In genomic region chr17:81390436-81391214, GRCh38 we compare ENCODE assay signal across 14 cellular contexts. TPM values are rescaled to one million over a fixed set of nuclear protein-coding genes. Genes with fewer than 3 reads are reported as not detected.
A peak's percentile ranks its signal among the peaks of the same experiment; 100 is the strongest.
DNase-seq lines count a peak whose midpoint lies in the region; ATAC-seq and TF ChIP-seq lines count a peak whose summit lies in the region.
"Had no signal": no experiment of that assay in that cellular context is flagged by ENCODE, and none has a peak within 500 bp of the region (broad histone marks: within the 10 kb centered on the region; RNA-seq: fewer than 3 reads in every experiment).

No MANE protein-coding gene starts in this region.

- H3K4me2 ChIP-seq in GM23338, result 0 out of 2 replicates have a peak overlapping the region, but pooled peaks have one; percentile 26
- no peak overlapping the region for H3K4me2 ChIP-seq in mesenchymal stem cell (ENCODE audit: low read length, poor library complexity, severe bottlenecking)

- peak overlapping the region in 1 of 2 experiments; percentile 87 for H3K23ac ChIP-seq in mesenchymal stem cell (ENCODE audit: low read length in 2 of 2)

- H3K27me3 ChIP-seq in GM23338 (ENCODE audit: insufficient read depth) (peaks cover 88% of the 10 kb centered on the region), mesenchymal stem cell (ENCODE audit: control insufficient read depth in 1 of 2, insufficient read depth in 1 of 2, low read length in 2 of 2) (no peaks in the 10 kb centered on the region), skeletal muscle tissue (ENCODE audit: control insufficient read depth in 3 of 3, insufficient read depth in 3 of 3, low read length in 3 of 3) (peaks cover 0 to 3% (median 0%) of the 10 kb centered on the region in 3 donors)

- H2BK15ac ChIP-seq in mesenchymal stem cell (ENCODE audit: low read depth, poor library complexity, severe bottlenecking), result peak overlapping the region; percentile 87

- H4K91ac ChIP-seq in mesenchymal stem cell (ENCODE audit: low read length), result peak overlapping the region; percentile 87

- H3K27ac ChIP-seq in GM23338 (ENCODE audit: low read depth) (no peak overlapping the region), angular gyrus (ENCODE audit: low read depth, low read length) (peak overlapping the region; percentile 63), mesenchymal stem cell (ENCODE audit: low read length, poor library complexity, severe bottlenecking) (no peak overlapping the region), skeletal muscle tissue (ENCODE audit: low read depth, low read length) (peak overlapping the region; percentile 92)

- no peak overlapping the region for H2BK5ac ChIP-seq in mesenchymal stem cell (ENCODE audit: low read depth, low read length, poor library complexity, severe bottlenecking)

- H3K79me2 ChIP-seq in GM23338 (replicated peaks; ENCODE audit: insufficient read depth), result no peaks in the 10 kb centered on the region

- 76% methylated on average over 14 of the region's 22 CpGs for WGBS in mesenchymal stem cell

- intact Hi-C loops in sciatic nerve (cut with DNase I), result no loop called here

- no peak overlapping the region for H2AFZ ChIP-seq in GM23338
- no peak overlapping the region for H2AFZ ChIP-seq in mesenchymal stem cell (ENCODE audit: low read depth, low read length)

- H3K9me2 ChIP-seq in GM23338 (ENCODE audit: insufficient read depth), result no peaks in the 10 kb centered on the region

- H2AK5ac ChIP-seq in mesenchymal stem cell (ENCODE audit: low read length, severe bottlenecking), result peak overlapping the region; percentile 84

- H3K27me3 Mint-ChIP-seq in GM23338 (ENCODE audit: insufficient read depth, low read depth, poor library complexity), result peaks cover 85% of the 10 kb centered on the region

- H3K4me1 ChIP-seq in GM23338 (ENCODE audit: insufficient read depth) (peaks cover 61% of the 10 kb centered on the region), mesenchymal stem cell (ENCODE audit: control insufficient read depth, insufficient read depth, low read depth, low read length) (peaks cover 50% of the 10 kb centered on the region), skeletal muscle tissue (ENCODE audit: control insufficient read depth in 3 of 3, insufficient read depth in 3 of 3, low read length in 3 of 3) (peaks cover 57 to 72% (median 59%) of the 10 kb centered on the region in 3 donors)

- no peaks in the 10 kb centered on the region for H3K36me3 ChIP-seq in GM23338 (ENCODE audit: insufficient read depth)
- peaks cover 0 to 11% of the 10 kb centered on the region in 2 experiments for H3K36me3 ChIP-seq in mesenchymal stem cell (ENCODE audit: control insufficient read depth in 1 of 2, insufficient read depth in 2 of 2, low read depth in 1 of 2, low read length in 2 of 2)
- peaks cover 0 to 3% (median 3%) of the 10 kb centered on the region in 3 donors for H3K36me3 ChIP-seq in skeletal muscle tissue (ENCODE audit: control insufficient read depth in 3 of 3, insufficient read depth in 3 of 3, low read length in 3 of 3)

- H3K4me3 ChIP-seq in GM23338, result no peak overlapping the region
- no peak overlapping the region for H3K4me3 ChIP-seq in mesenchymal stem cell (ENCODE audit: insufficient read depth in 1 of 2, low read depth in 1 of 2, low read length in 2 of 2)
- H3K4me3 ChIP-seq in skeletal muscle tissue (ENCODE audit: low read length in 3 of 3), result no peak overlapping the region

- peak overlapping the region; percentile 97 for H2BK120ac ChIP-seq in mesenchymal stem cell (ENCODE audit: low read depth, low read length)

- H2BK12ac ChIP-seq in mesenchymal stem cell (ENCODE audit: low read length in 2 of 2), result peak overlapping the region; percentile 96 to 99

- H3K36me3 Mint-ChIP-seq in GM23338 (ENCODE audit: low read depth), result no peaks in the 10 kb centered on the region; the same call in 2 of the 3 replicates

- H3K4me1 Mint-ChIP-seq in GM23338, result peaks cover 41% of the 10 kb centered on the region

- no peak overlapping the region for H3K27ac Mint-ChIP-seq in GM23338

- H4K20me1 ChIP-seq in GM23338 (replicated peaks; ENCODE audit: insufficient read depth), result peaks cover 10% of the 10 kb centered on the region

- peak overlapping the region; percentile 81 for H4K8ac ChIP-seq in mesenchymal stem cell (ENCODE audit: low read length)

- peak overlapping the region; percentile 94 for H3K18ac ChIP-seq in mesenchymal stem cell (ENCODE audit: low read depth in 1 of 2, low read length in 2 of 2)

- peak overlapping the region in 1 of 2 experiments; percentile 2 for H3K14ac ChIP-seq in mesenchymal stem cell (ENCODE audit: low read length in 2 of 2)

- no peak for DNase-seq in GM23338 (ENCODE audit: low spot score)
- DNase-seq in mesenchymal stem cell, result no peak
- DNase-seq in sciatic nerve (ENCODE audit: low spot score), result no peak
- no peak for DNase-seq in KBM-7
- DNase-seq in HPDE6-E6E7 (ENCODE audit: extremely low spot score), result no peak
- no peak for DNase-seq in SK-N-DZ (ENCODE audit: low spot score)
- DNase-seq: activated T-cell treated with anti-CD3 and anti-CD28 coated beads, Interleukin-2, amount 50 U/mL, for 4 hours; DMS79; NCI-H1092; NCI-H446; OCI-M1; stimulated activated CD4-positive, alpha-beta T cell treated with anti-CD3 and anti-CD28 coated beads, Interleukin-12 subunit alpha, Interleukin-12 subunit beta, amount 100 ng/mL, for 4 hours had no signal

- TF ChIP-seq CTCF in GM23338 (conservative IDR thresholded peaks at IDR 0.05; ENCODE audit: low read depth in 2 of 2), result no peak

- peak overlapping the region; percentile 26 to 92 for H3K4ac ChIP-seq in mesenchymal stem cell (ENCODE audit: low read depth in 1 of 2, low read length in 2 of 2)

- no peak overlapping the region; the same call in 2 of the 3 replicates for H3K4me3 Mint-ChIP-seq in GM23338
- H3K4me3 Mint-ChIP-seq: activated T-cell treated with anti-CD3 and anti-CD28 coated beads, Interleukin-2, amount 50 U/mL, for 4 hours had no signal

- in situ Hi-C loops in KBM-7 (cut with MboI; ENCODE audit: low pct_unique_long_range_greater_than_20kb, low sequenced_read_pairs), result no loop called here

- ATAC-seq in GM23338 (no peak), sciatic nerve (no peak)
- ATAC-seq: activated T-cell treated with anti-CD3 and anti-CD28 coated beads, Interleukin-2, amount 50 U/mL, for 4 hours had no signal

- H3K9ac ChIP-seq in mesenchymal stem cell (ENCODE audit: low read length), result peak overlapping the region; percentile 22
- H3K9ac ChIP-seq in skeletal muscle tissue (ENCODE audit: low read depth in 1 of 3, low read length in 3 of 3), result no peak overlapping the region

- no peaks in the 10 kb centered on the region; the same call in 1 of the 3 replicates for H3K9me3 Mint-ChIP-seq in GM23338
- H3K9me3 Mint-ChIP-seq: activated T-cell treated with anti-CD3 and anti-CD28 coated beads, Interleukin-2, amount 50 U/mL, for 4 hours had no signal

- peaks cover 26% of the 10 kb centered on the region for H3K79me1 ChIP-seq in mesenchymal stem cell (replicated peaks; ENCODE audit: low read length, poor library complexity, severe bottlenecking)

- peaks cover 11% of the 10 kb centered on the region; the same call in 1 of the 2 replicates for H3F3A ChIP-seq in GM23338 (replicated peaks; ENCODE audit: low read depth)

- H3K9me3 ChIP-seq in mesenchymal stem cell (ENCODE audit: control insufficient read depth, low read length), result no peaks in the 10 kb centered on the region
- H3K9me3 ChIP-seq in skeletal muscle tissue (ENCODE audit: control insufficient read depth in 3 of 3, low read length in 3 of 3), result no peaks in the 10 kb centered on the region

TF ChIP-seq in GM23338, 12 proteins besides CTCF, POLR2A, EP300 and RAD21:
- TF ChIP-seq POLR2AphosphoS5 (IDR thresholded peaks at IDR 0.05; ENCODE audit: low read depth) (no peak), EZH2 (IDR thresholded peaks at IDR 0.05; ENCODE audit: low read depth, unreplicated experiment) (peak; percentile 54), ZNF331 (CRISPR knock-in tag; IDR thresholded peaks at IDR 0.05; ENCODE audit: low read depth) (no peak)

RNA-seq across cellular contexts. Expression of gene BAHCC1, which starts 4.6 kb away (rescaled TPM):
- 1.1 and 1.8 TPM in 2 replicates for total RNA-seq in GM23338 (2014; rRNA removed; shearing (Covaris generic))
- 0.17 and 0.24 TPM in 2 replicates for polyA plus RNA-seq in GM23338 (2016; fragmentation: Nextera tagmentation; extraction: Ambion mirVana)
- 8.3 TPM for polyA plus RNA-seq in mesenchymal stem cell (2013, experiment 1 of 2)
- 8.6 TPM for polyA plus RNA-seq in mesenchymal stem cell (2013, experiment 2 of 2)
- 8.4 TPM for total RNA-seq in skeletal muscle tissue
- total RNA-seq in sciatic nerve, result 47.8 TPM
- polyA plus RNA-seq in SK-N-DZ (2014; cell fraction: cytosol; rRNA removed), result 6.6 and 15.1 TPM in 2 replicates
- 33.7 and 55.3 TPM in 2 replicates for polyA plus RNA-seq in SK-N-DZ (2014; cell fraction: nucleus; rRNA removed)

Comparison
In these comparisons a context has a peak if more than half of its experiments do, and no peak if none do; other contexts are left out.
1. H3K27ac ChIP-seq: peak in angular gyrus (single experiment) and skeletal muscle tissue (single experiment); none in GM23338 (single experiment) and mesenchymal stem cell (single experiment).